16 cellular contexts compared by ENCODE assay signal in genomic region chr19:6580313-6580712, GRCh38. TPM values are rescaled to one million over a fixed set of nuclear protein-coding genes. Genes with fewer than 3 reads are reported as not detected.
DNase-seq lines count a peak whose midpoint lies in the region; ATAC-seq and TF ChIP-seq lines count a peak whose summit lies in the region.
"Had no signal": no experiment of that assay in that cellular context is flagged by ENCODE, and none has a peak within 500 bp of the region (broad histone marks: within the 10 kb centered on the region; RNA-seq: fewer than 3 reads in every experiment).

No MANE protein-coding gene starts in this region.

- no peaks in the 10 kb centered on the region for H3K36me3 ChIP-seq in RWPE2 (ENCODE audit: low read depth)
- H3K36me3 ChIP-seq: BE2C, upper lobe of right lung had no signal

- H3K4me1 Mint-ChIP-seq in HFFc6 (ENCODE audit: low read depth), result no peaks in the 10 kb centered on the region; the same call in none of the 2 replicates

- H3K27ac ChIP-seq in RWPE2 (ENCODE audit: poor library complexity, severe bottlenecking), result peak overlapping the region; percentile 36
- H3K27ac ChIP-seq: upper lobe of right lung had no signal

- peaks cover 24% of the 10 kb centered on the region for H3K4me1 ChIP-seq in RWPE2 (ENCODE audit: insufficient read depth, poor library complexity, severe bottlenecking)
- H3K4me1 ChIP-seq: BE2C, upper lobe of right lung had no signal

- peak; percentile 51 for DNase-seq in AG10803 (ENCODE audit: low read depth)
- DNase-seq in HFFc6, result peak; percentile 64
- peak; percentile 78 for DNase-seq in RWPE2 (ENCODE audit: low spot score)
- DNase-seq in fibroblast of mammary gland (ENCODE audit: low read depth), result peak; percentile 93
- no peak for DNase-seq in anterior cingulate cortex (lab: John Stamatoyannopoulos, UW)
- DNase-seq in DMS114 treated with DMSO at 0.1 percent for 48 hours (lab: John Stamatoyannopoulos, UW; ENCODE audit: unreplicated experiment), result no peak
- DNase-seq in mucosa of gallbladder (ENCODE audit: low spot score), result no peak
- DNase-seq: BE2C, glutamatergic neuron, NCI-H2171, OCI-M1, upper lobe of right lung had no signal

- no peak overlapping the region; the same call in 1 of the 2 replicates for H3K4me3 Mint-ChIP-seq in HFFc6
- H3K4me3 Mint-ChIP-seq: activated naive CD8-positive, alpha-beta T cell had no signal

- no peaks in the 10 kb centered on the region for H3K9me3 ChIP-seq in RWPE2 (ENCODE audit: severe bottlenecking)
- H3K9me3 ChIP-seq: BE2C, upper lobe of right lung had no signal

- no peaks in the 10 kb centered on the region for H3K36me3 Mint-ChIP-seq in HFFc6 (ENCODE audit: low read depth)
- H3K36me3 Mint-ChIP-seq: activated naive CD8-positive, alpha-beta T cell had no signal

- H3K4me3 ChIP-seq in AG10803 (ENCODE audit: low read length) (no peak overlapping the region), RWPE2 (ENCODE audit: severe bottlenecking) (no peak overlapping the region), fibroblast of mammary gland (ENCODE audit: control insufficient read depth, low read depth, low read length) (no peak overlapping the region)
- H3K4me3 ChIP-seq: smooth muscle cell, upper lobe of right lung had no signal

- peaks cover 17% of the 10 kb centered on the region for H3K27me3 Mint-ChIP-seq in HFFc6 (ENCODE audit: insufficient read depth)
- H3K27me3 Mint-ChIP-seq: activated naive CD8-positive, alpha-beta T cell had no signal

- no peaks in the 10 kb centered on the region for H3K27me3 ChIP-seq in RWPE2 (ENCODE audit: insufficient read depth, poor library complexity, severe bottlenecking)
- H3K27me3 ChIP-seq: BE2C had no signal

- H3K27ac Mint-ChIP-seq in HFFc6, result no peak overlapping the region
- H3K27ac Mint-ChIP-seq: activated naive CD8-positive, alpha-beta T cell had no signal

- no peaks in the 10 kb centered on the region for H3K9me3 Mint-ChIP-seq in HFFc6

- peak; percentile 86 for ATAC-seq in RWPE2 (ENCODE audit: low read depth)
- no peak for ATAC-seq in GM18909 (IDR thresholded peaks at IDR 0.05; ENCODE audit: poor library complexity, unreplicated experiment)
- ATAC-seq: upper lobe of right lung had no signal

- TF ChIP-seq CTCF in AG10803 (conservative IDR thresholded peaks at IDR 0.05; ENCODE audit: low read length), result no peak
- no peak for TF ChIP-seq CTCF in HFFc6 (IDR thresholded peaks at IDR 0.05)
- TF ChIP-seq CTCF in RWPE2 (IDR thresholded peaks at IDR 0.05; ENCODE audit: poor library complexity, severe bottlenecking), result no peak
- TF ChIP-seq CTCF in fibroblast of mammary gland (conservative IDR thresholded peaks at IDR 0.05; ENCODE audit: control insufficient read depth, insufficient read depth, low read depth, low read length), result no peak

RNA-seq across cellular contexts. Expression of gene CD70, which starts 10.6 kb away (rescaled TPM):
- total RNA-seq in HFFc6 (2021; fragmentation: NEBNext Ultra II Directional; extraction: Animal tissue kit (Norgen Biotek cat#: 25700)), result not detected
- total RNA-seq in mucosa of gallbladder, result not detected
- total RNA-seq: liver had no signal

RNA-seq across cellular contexts. Expression of gene TNFSF9, which starts 49.5 kb away (rescaled TPM):
- 1 to 10 TPM in 4 of 6 experiments, under 1 TPM in 2; 0.57 to 3.7 (median 3.2) TPM for total RNA-seq in HFFc6 (2021; fragmentation: NEBNext Ultra II Directional; extraction: Animal tissue kit (Norgen Biotek cat#: 25700))
- 1.2 TPM for total RNA-seq in mucosa of gallbladder

Comparison
In these comparisons a context has a peak if more than half of its experiments do, and no peak if none do; other contexts are left out.
1. DNase-seq: peak in AG10803 (single experiment), HFFc6 (single experiment), RWPE2 (single experiment) and fibroblast of mammary gland (single experiment); none in anterior cingulate cortex (0 of 58), DMS114 treated with DMSO at 0.1 percent for 48 hours (single experiment) and mucosa of gallbladder (single experiment).